ENCODE assay signal across 9 cellular contexts in genomic region chr19:38250821-38251563, GRCh38. TPM values are rescaled to one million over a fixed set of nuclear protein-coding genes. Genes with fewer than 3 reads are reported as not detected.
DNase-seq lines count a peak whose midpoint lies in the region; ATAC-seq and TF ChIP-seq lines count a peak whose summit lies in the region.
"Had no signal": no experiment of that assay in that cellular context is flagged by ENCODE, and none has a peak within 500 bp of the region (broad histone marks: within the 10 kb centered on the region; RNA-seq: fewer than 3 reads in every experiment).

No MANE protein-coding gene starts in this region.

- no peak overlapping the region for H3K9ac ChIP-seq in endodermal cell (ENCODE audit: extremely low read depth, low read length, poor library complexity, severe bottlenecking)

- no peaks in the 10 kb centered on the region for H3K36me3 Mint-ChIP-seq in endodermal cell (ENCODE audit: low read depth)
- no peaks in the 10 kb centered on the region for H3K36me3 Mint-ChIP-seq in CD4-positive, alpha-beta memory T cell

- no peaks in the 10 kb centered on the region for H3K36me3 ChIP-seq in endodermal cell (ENCODE audit: control insufficient read depth, insufficient read depth, low read length)
- H3K36me3 ChIP-seq in CD4-positive, alpha-beta memory T cell (ENCODE audit: insufficient read depth, low read length), result no peaks in the 10 kb centered on the region

- POLR2A ChIA-PET in CD4-positive, alpha-beta memory T cell (lab: Charles Lee; ENCODE audit: partially characterized antibody), result interaction anchor here (1.0 to 1.1 kb wide), 2 partner anchors 68 to 69 kb away, joined by 3 read pairs; partner anchors contain the start of gene KCNK6

- no peak for ATAC-seq in HG03442 (IDR thresholded peaks at IDR 0.05; ENCODE audit: unreplicated experiment)
- ATAC-seq in HG03159 (IDR thresholded peaks at IDR 0.05; ENCODE audit: unreplicated experiment), result no peak

- no peak overlapping the region for H3K27ac Mint-ChIP-seq in endodermal cell
- no peak overlapping the region for H3K27ac Mint-ChIP-seq in CD4-positive, alpha-beta memory T cell

- H3K4me1 ChIP-seq in endodermal cell (ENCODE audit: control insufficient read depth, insufficient read depth, low read length), result peaks cover 5% of the 10 kb centered on the region
- no peaks in the 10 kb centered on the region for H3K4me1 ChIP-seq in CD4-positive, alpha-beta memory T cell (ENCODE audit: insufficient read depth, low read length)

- H3K4me3 Mint-ChIP-seq in endodermal cell, result no peak overlapping the region
- H3K4me3 Mint-ChIP-seq in CD4-positive, alpha-beta memory T cell, result no peak overlapping the region

- H3K4me3 ChIP-seq in endodermal cell (ENCODE audit: low read length), result no peak overlapping the region
- no peak overlapping the region for H3K4me3 ChIP-seq in CD4-positive, alpha-beta memory T cell (ENCODE audit: low read length in 2 of 2)

- no peaks in the 10 kb centered on the region for H3K9me3 ChIP-seq in endodermal cell (ENCODE audit: control insufficient read depth, low read length)
- H3K9me3 ChIP-seq in CD4-positive, alpha-beta memory T cell (ENCODE audit: control insufficient read depth in 1 of 2, low read length in 2 of 2), result no peaks in the 10 kb centered on the region

- peaks cover 17% of the 10 kb centered on the region for H3K27me3 Mint-ChIP-seq in endodermal cell (ENCODE audit: insufficient read depth)
- peaks cover 11 to 13% of the 10 kb centered on the region in 2 donors for H3K27me3 Mint-ChIP-seq in CD4-positive, alpha-beta memory T cell

- H3K27ac ChIP-seq in endodermal cell (ENCODE audit: low read depth, low read length) (peak overlapping the region; percentile 59), substantia nigra (ENCODE audit: low read depth, low read length, poor library complexity, severe bottlenecking) (peak overlapping the region; percentile 99)
- no peak overlapping the region for H3K27ac ChIP-seq in CD4-positive, alpha-beta memory T cell (ENCODE audit: low read depth, low read length)

- DNase-seq in NCI-H446 (lab: John Stamatoyannopoulos, UW) (peak; percentile 41 to 79), endodermal cell (peak; percentile 71), medulla oblongata (ENCODE audit: extremely low spot score) (peak; percentile 75), substantia nigra (lab: John Stamatoyannopoulos, UW) (peak in 48 of 49 donors; percentile 28 to 91 (median 76)), SIG-M5 (lab: John Stamatoyannopoulos, UW) (no peak)
- DNase-seq in CD4-positive, alpha-beta memory T cell, result no peak

- CTCF ChIA-PET in CD4-positive, alpha-beta memory T cell (lab: Charles Lee; ENCODE audit: partially characterized antibody), result interaction anchor here (1.0 to 1.4 kb wide), 2 partner anchors 20 to 85 kb away, joined by 4 read pairs; partner anchors contain the start of gene CATSPERG

- no peaks in the 10 kb centered on the region for H3K9me3 Mint-ChIP-seq in endodermal cell
- H3K9me3 Mint-ChIP-seq in CD4-positive, alpha-beta memory T cell, result peaks cover 0 to under 1% (median 0%) of the 10 kb centered on the region in 8 donors
- H3K9me3 Mint-ChIP-seq: IgD-negative memory B cell had no signal

- peaks cover 18% of the 10 kb centered on the region for H3K4me1 Mint-ChIP-seq in endodermal cell
- peaks cover 0 to 3% (median 0%) of the 10 kb centered on the region in 4 donors for H3K4me1 Mint-ChIP-seq in CD4-positive, alpha-beta memory T cell

- no peak for TF ChIP-seq CTCF in endodermal cell (conservative IDR thresholded peaks at IDR 0.05)

- intact Hi-C loops in CD4-positive, alpha-beta memory T cell (cut with micrococcal nuclease), result no loop called here

- WGBS in endodermal cell (ENCODE audit: insufficient coverage in 1 of 2, insufficient read length in 1 of 2), 2 experiments, result 31 to 52% methylated on average over 3 to 18 of the region's 18 CpGs

- H3K27me3 ChIP-seq in endodermal cell (ENCODE audit: control insufficient read depth, insufficient read depth, low read length, poor library complexity, severe bottlenecking), result no peaks in the 10 kb centered on the region
- H3K27me3 ChIP-seq in CD4-positive, alpha-beta memory T cell (ENCODE audit: insufficient read depth, low read length), result no peaks in the 10 kb centered on the region

RNA-seq across cellular contexts. Expression of gene PPP1R14A, which starts 5.2 kb away (rescaled TPM):
- total RNA-seq in endodermal cell, result 10 to 100 TPM in 1 of 2 donors, 1 to 10 TPM in 1; 8.6 to 13.8 TPM
- polyA plus RNA-seq in endodermal cell (2013, experiment 1 of 2), result 8.8 TPM
- polyA plus RNA-seq in endodermal cell (2013, experiment 2 of 2), result 7.4 TPM
- not detected for total RNA-seq in CD4-positive, alpha-beta memory T cell
- polyA plus RNA-seq in CD4-positive, alpha-beta memory T cell, result not detected

RNA-seq across cellular contexts. Expression of gene SPINT2, which starts 13.4 kb away (rescaled TPM):
- 100 to 1,000 TPM; 415 to 487 TPM for total RNA-seq in endodermal cell
- 136 TPM for polyA plus RNA-seq in endodermal cell (2013, experiment 1 of 2)
- polyA plus RNA-seq in endodermal cell (2013, experiment 2 of 2), result 110 TPM
- total RNA-seq in CD4-positive, alpha-beta memory T cell, result 10 to 100 TPM; 35.7 to 40.4 TPM
- 10 to 100 TPM; 72.3 to 94.5 TPM for polyA plus RNA-seq in CD4-positive, alpha-beta memory T cell

RNA-seq across cellular contexts. Expression of gene DPF1, which starts 27.0 kb away (rescaled TPM):
- 1 to 10 TPM; 3.3 to 4.5 TPM for total RNA-seq in endodermal cell
- polyA plus RNA-seq in endodermal cell (2013, experiment 1 of 2), result 12.8 TPM
- polyA plus RNA-seq in endodermal cell (2013, experiment 2 of 2), result 14.5 TPM
- not detected for total RNA-seq in CD4-positive, alpha-beta memory T cell
- polyA plus RNA-seq in CD4-positive, alpha-beta memory T cell, result not detected

RNA-seq across cellular contexts. Expression of gene C19orf33, which starts 53.1 kb away (rescaled TPM):
- total RNA-seq in endodermal cell, result 10 to 100 TPM in 1 of 2 donors, 1 to 10 TPM in 1; 2.9 to 13.2 TPM
- polyA plus RNA-seq in endodermal cell (2013, experiment 1 of 2), result not detected
- polyA plus RNA-seq in endodermal cell (2013, experiment 2 of 2), result not detected
- not detected for total RNA-seq in CD4-positive, alpha-beta memory T cell
- polyA plus RNA-seq in CD4-positive, alpha-beta memory T cell, result not detected

Comparison
In these comparisons a context has a peak if more than half of its experiments do, and no peak if none do; other contexts are left out.
1. DNase-seq: peak in NCI-H446 (2 of 2), endodermal cell (single experiment), medulla oblongata (single experiment) and substantia nigra (48 of 49); none in CD4-positive, alpha-beta memory T cell (0 of 5) and SIG-M5 (single experiment).
2. RNA of gene PPP1R14A, which starts 5.2 kb away (total RNA-seq): 8.6 to 13.8 TPM in endodermal cell; not detected in CD4-positive, alpha-beta memory T cell; every median in the first group is over 4 times any median in the second.
3. RNA of gene SPINT2, which starts 13.4 kb away (total RNA-seq): 415 to 487 TPM in endodermal cell; 35.7 to 40.4 TPM in CD4-positive, alpha-beta memory T cell; every median in the first group is over 10 times any median in the second.
4. RNA of gene DPF1, which starts 27.0 kb away (total RNA-seq): 3.3 to 4.5 TPM in endodermal cell; not detected in CD4-positive, alpha-beta memory T cell; every median in the first group is over 4 times any median in the second.